Comparison of ENCODE assay signal across 22 cellular contexts in genomic region chr6:3353939-3354338, GRCh38.
A peak's percentile ranks its signal among the peaks of the same experiment; 100 is the strongest.
DNase-seq lines count a peak whose midpoint lies in the region; ATAC-seq and TF ChIP-seq lines count a peak whose summit lies in the region.
"Had no signal": no experiment of that assay in that cellular context is flagged by ENCODE, and none has a peak within 500 bp of the region (broad histone marks: within the 10 kb centered on the region; RNA-seq: fewer than 3 reads in every experiment).

No MANE protein-coding gene starts in this region.

- H3K4me1 ChIP-seq in CD4-positive, alpha-beta memory T cell (ENCODE audit: insufficient read depth, low read length) = peaks cover 36% of the 10 kb centered on the region
- H3K4me1 ChIP-seq in gastrocnemius medialis = peaks cover 51 to 52% of the 10 kb centered on the region in 2 donors

- no peak for DNase-seq in CD4-positive, alpha-beta memory T cell
- DNase-seq in left kidney (ENCODE audit: low read depth, low spot score) = peak; percentile 48
- no peak for DNase-seq in gastrocnemius medialis
- no peak for DNase-seq in HEK293T (ENCODE audit: extremely low spot score)
- no peak for DNase-seq in activated CD4-positive, alpha-beta T cell treated with anti-CD3 and anti-CD28 coated beads for 4 hours
- DNase-seq in hypothalamus (lab: John Stamatoyannopoulos, UW) = no peak
- DNase-seq: activated CD4-positive, CD25-positive, alpha-beta regulatory T cell treated with anti-CD3 and anti-CD28 coated beads, Interleukin-2, amount 50 U/mL, for 72 hours; activated T-cell treated with anti-CD3 and anti-CD28 coated beads, Interleukin-2, amount 50 U/mL, for 24 hours; DMS153; HCEC 1CT; head of caudate nucleus; Karpas-422; left ventricle myocardium superior; NCI-H187; NCI-H526 treated with DMSO at 0.1 percent for 48 hours; T1000; upper lobe of right lung had no signal

- intact Hi-C loops in CD4-positive, alpha-beta memory T cell (cut with micrococcal nuclease) = loop anchor here (10.0 kb wide), 2 partner anchors 491 to 1421 kb away; partner anchors contain the start of genes CDYL and FAM50B
- intact Hi-C loops in gastrocnemius medialis (cut with DNase I; ENCODE audit: low total_unique reads) = no loop called here

- in situ Hi-C loops in gastrocnemius medialis (cut with MboI; ENCODE audit: low sequenced_read_pairs in 4 of 4) = no loop called here

- no peaks in the 10 kb centered on the region for H3K27me3 ChIP-seq in CD4-positive, alpha-beta memory T cell (ENCODE audit: insufficient read depth, low read length)
- H3K27me3 ChIP-seq in gastrocnemius medialis = no peaks in the 10 kb centered on the region
- H3K27me3 ChIP-seq: upper lobe of right lung had no signal

- POLR2A ChIA-PET in CD4-positive, alpha-beta memory T cell (lab: Charles Lee; ENCODE audit: partially characterized antibody) = no interaction called here
- POLR2A ChIA-PET in HEK293T (lab: Yijun Ruan, JAX) = no interaction called here

- peaks cover 1 to 8% of the 10 kb centered on the region in 2 donors for H3K27me3 Mint-ChIP-seq in CD4-positive, alpha-beta memory T cell

- no peak for TF ChIP-seq POLR2A in gastrocnemius medialis (IDR thresholded peaks at IDR 0.05)

- H3K4me1 Mint-ChIP-seq in CD4-positive, alpha-beta memory T cell = peaks cover 33 to 65% (median 39%) of the 10 kb centered on the region in 4 donors

- H3K4me3 ChIP-seq in CD4-positive, alpha-beta memory T cell (ENCODE audit: low read length in 2 of 2) = no peak overlapping the region
- no peak overlapping the region for H3K4me3 ChIP-seq in gastrocnemius medialis
- H3K4me3 ChIP-seq: coronary artery, upper lobe of right lung had no signal

- no peak overlapping the region for H3K27ac ChIP-seq in CD4-positive, alpha-beta memory T cell (ENCODE audit: low read depth, low read length)
- H3K27ac ChIP-seq in angular gyrus (ENCODE audit: low read depth, low read length) (peak overlapping the region; percentile 14), gastrocnemius medialis (peak overlapping the region; percentile 92 to 97 (median 95))
- H3K27ac ChIP-seq: C4-2B had no signal

- peak overlapping the region in 6 of 7 donors; percentile 4 to 99 (median 91) for H3K27ac Mint-ChIP-seq in CD4-positive, alpha-beta memory T cell
- H3K27ac Mint-ChIP-seq: activated T-cell treated with anti-CD3 and anti-CD28 coated beads, Interleukin-2, amount 50 U/mL, for 24 hours; stimulated activated naive CD8-positive, alpha-beta T cell treated with anti-CD3 and anti-CD28 coated beads, Interleukin-15, Interleukin-2, amounts not matched to agents 100 ng/mL and 50 ng/mL, for 24 hours had no signal

- no peak for TF ChIP-seq CTCF in gastrocnemius medialis (IDR thresholded peaks at IDR 0.05 in 4 of 5, conservative IDR thresholded peaks at IDR 0.05 in 1 of 5)

- CTCF ChIA-PET in CD4-positive, alpha-beta memory T cell (lab: Charles Lee; ENCODE audit: partially characterized antibody) = no interaction called here
- CTCF ChIA-PET in HEK293T (lab: Yijun Ruan, JAX) = no interaction called here

- no peaks in the 10 kb centered on the region for H3K9me3 ChIP-seq in CD4-positive, alpha-beta memory T cell (ENCODE audit: control insufficient read depth in 1 of 2, low read length in 2 of 2)
- no peaks in the 10 kb centered on the region for H3K9me3 ChIP-seq in gastrocnemius medialis
- H3K9me3 ChIP-seq: upper lobe of right lung had no signal

- peaks cover 0 to 3% of the 10 kb centered on the region in 2 donors for H3K36me3 Mint-ChIP-seq in CD4-positive, alpha-beta memory T cell

- H3K9me3 Mint-ChIP-seq in CD4-positive, alpha-beta memory T cell = peaks cover 0 to 5% (median 0%) of the 10 kb centered on the region in 8 donors
- H3K9me3 Mint-ChIP-seq: activated T-cell treated with anti-CD3 and anti-CD28 coated beads, Interleukin-2, amount 50 U/mL, for 24 hours; stimulated activated naive CD8-positive, alpha-beta T cell treated with anti-CD3 and anti-CD28 coated beads, Interleukin-15, Interleukin-2, amounts not matched to agents 100 ng/mL and 50 ng/mL, for 24 hours had no signal

- H3K4me3 Mint-ChIP-seq in CD4-positive, alpha-beta memory T cell = peak overlapping the region in 1 of 8 donors; percentile 19
- H3K4me3 Mint-ChIP-seq: activated T-cell treated with anti-CD3 and anti-CD28 coated beads, Interleukin-2, amount 50 U/mL, for 24 hours; stimulated activated naive CD8-positive, alpha-beta T cell treated with anti-CD3 and anti-CD28 coated beads, Interleukin-15, Interleukin-2, amounts not matched to agents 100 ng/mL and 50 ng/mL, for 24 hours had no signal

- no peaks in the 10 kb centered on the region for H3K36me3 ChIP-seq in CD4-positive, alpha-beta memory T cell (ENCODE audit: insufficient read depth, low read length)
- H3K36me3 ChIP-seq in gastrocnemius medialis = no peaks in the 10 kb centered on the region
- H3K36me3 ChIP-seq: upper lobe of right lung had no signal

- ATAC-seq in gastrocnemius medialis (no peak), HG02610 (IDR thresholded peaks at IDR 0.05; ENCODE audit: unreplicated experiment) (no peak)
- ATAC-seq: left ventricle myocardium superior, upper lobe of right lung had no signal

TF ChIP-seq in HEK293T, 16 proteins besides CTCF, POLR2A, EP300 and RAD21:
- TF ChIP-seq CTBP1 (IDR thresholded peaks at IDR 0.05; ENCODE audit: borderline replicate concordance) (no peak), BHLHE40 (IDR thresholded peaks at IDR 0.05; ENCODE audit: borderline replicate concordance) (no peak), ARNT (IDR thresholded peaks at IDR 0.05) (no peak), SP1 (IDR thresholded peaks at IDR 0.05) (no peak), SUZ12 (IDR thresholded peaks at IDR 0.05) (no peak), ZNF384 (IDR thresholded peaks at IDR 0.05) (no peak)
